In genomic region chr7:95433129-95433528, GRCh38 we compare ENCODE assay signal across 24 cellular contexts. TPM values are rescaled to one million over a fixed set of nuclear protein-coding genes. Genes with fewer than 3 reads are reported as not detected.
"Had no signal": no experiment of that assay in that cellular context is flagged by ENCODE, and none has a peak within 500 bp of the region (broad histone marks: within the 10 kb centered on the region; RNA-seq: fewer than 3 reads in every experiment).

No MANE protein-coding gene starts in this region.

- H3K4me1 ChIP-seq: vagina had no signal

- H3K27ac Mint-ChIP-seq: activated CD4-positive, alpha-beta T cell treated with anti-CD3 and anti-CD28 coated beads, Interleukin-2, amount 10 ng/mL, durations not matched to agents 7 days and 5 days; stimulated activated memory B cell treated with anti-CD40 and anti-IgM and Interleukin-4, amounts not matched to agents 10 μg/mL and 1 μg/mL and 100 μg/mL, for 72 hours had no signal

- H3K27me3 Mint-ChIP-seq: activated CD4-positive, alpha-beta T cell treated with anti-CD3 and anti-CD28 coated beads, Interleukin-2, amount 10 ng/mL, durations not matched to agents 7 days and 5 days; stimulated activated memory B cell treated with anti-CD40 and anti-IgM and Interleukin-4, amounts not matched to agents 10 μg/mL and 1 μg/mL and 100 μg/mL, for 72 hours had no signal

- H3K9me3 ChIP-seq: ovary, sigmoid colon, tibial artery, vagina had no signal

- H3K4me3 ChIP-seq: ovary, sigmoid colon, tibial artery, vagina had no signal

- DNase-seq: activated CD4-positive, alpha-beta T cell treated with anti-CD3 and anti-CD28 coated beads, Interleukin-2, amount 10 ng/mL, durations not matched to agents 7 days and 5 days; activated CD8-positive, alpha-beta memory T cell treated with anti-CD3 and anti-CD28 coated beads, Interleukin-2, amount 50 U/mL, for 4 hours; activated effector memory CD4-positive, alpha-beta T cell treated with anti-CD3 and anti-CD28 coated beads, Interleukin-2, amount 50 U/mL, for 16 hours; activated naive CD4-positive, alpha-beta T cell treated with anti-CD3 and anti-CD28 coated beads, Interleukin-2, amount 50 U/mL, for 16 hours; activated T-cell treated with anti-CD3 and anti-CD28 coated beads, Interleukin-2, amount 50 U/mL, for 48 hours; aorta; dermis blood vessel endothelial cell; effector memory CD4-positive, alpha-beta T cell; foreskin fibroblast; hippocampal formation; islet precursor cell; left colon; ovary; sigmoid colon; spleen; stimulated activated CD4-positive, alpha-beta T cell treated with anti-CD3 and anti-CD28 coated beads, Interleukin-4, amount 100 ng/mL, for 4 hours; T-helper 1 cell; T-helper 9 cell; tibial artery had no signal

- H3K4me3 Mint-ChIP-seq: stimulated activated memory B cell treated with anti-CD40 and anti-IgM and Interleukin-4, amounts not matched to agents 10 μg/mL and 1 μg/mL and 100 μg/mL, for 72 hours had no signal

- H3K9me3 Mint-ChIP-seq: activated CD4-positive, alpha-beta T cell treated with anti-CD3 and anti-CD28 coated beads, Interleukin-2, amount 10 ng/mL, durations not matched to agents 7 days and 5 days; stimulated activated memory B cell treated with anti-CD40 and anti-IgM and Interleukin-4, amounts not matched to agents 10 μg/mL and 1 μg/mL and 100 μg/mL, for 72 hours had no signal

- H3K27ac ChIP-seq: ovary, spleen, vagina had no signal

- ATAC-seq: left colon; stimulated activated memory B cell treated with anti-CD40 and anti-IgM and Interleukin-4, amounts not matched to agents 10 μg/mL and 1 μg/mL and 100 μg/mL, for 72 hours had no signal

- H3K27me3 ChIP-seq: ovary, sigmoid colon, spleen, tibial artery, vagina had no signal

- H3K36me3 ChIP-seq: ovary, sigmoid colon, spleen, tibial artery, vagina had no signal

RNA-seq across cellular contexts. Expression of gene PON3, which starts 37.0 kb away (rescaled TPM):
- total RNA-seq: activated CD4-positive, alpha-beta T cell treated with anti-CD3 and anti-CD28 coated beads, Interleukin-2, amount 10 ng/mL, durations not matched to agents 7 days and 5 days; glomerular endothelial cell; lung microvascular endothelial cell; mesothelial cell of epicardium had no signal

RNA-seq across cellular contexts. Expression of gene ASB4, which starts 52.6 kb away (rescaled TPM):
- total RNA-seq: activated CD4-positive, alpha-beta T cell treated with anti-CD3 and anti-CD28 coated beads, Interleukin-2, amount 10 ng/mL, durations not matched to agents 7 days and 5 days; aorta; dermis blood vessel endothelial cell; lung microvascular endothelial cell; sigmoid colon; spleen had no signal
- polyA plus RNA-seq: aorta had no signal
